ENCODE assay signal across 8 cellular contexts in genomic region chr1:149075505-149076127, GRCh38. TPM values are rescaled to one million over a fixed set of nuclear protein-coding genes. Genes with fewer than 3 reads are reported as not detected.
A peak's percentile ranks its signal among the peaks of the same experiment; 100 is the strongest.
DNase-seq lines count a peak whose midpoint lies in the region; ATAC-seq and TF ChIP-seq lines count a peak whose summit lies in the region.
"Not testable (repeated sequence)": the region's sequence is repeated elsewhere in the genome, so short reads cannot be mapped to it uniquely, and the experiment has no call there.

No MANE protein-coding gene starts in this region.

- H3K4me3 Mint-ChIP-seq in CD4-positive, alpha-beta T cell; endodermal cell; nephron progenitor cell; type B pancreatic cell: not testable (repeated sequence)

- H3K9me3 Mint-ChIP-seq in CD4-positive, alpha-beta T cell; endodermal cell; nephron progenitor cell; type B pancreatic cell: not testable (repeated sequence)

- not testable (repeated sequence) for H3K9me3 ChIP-seq in CD4-positive, alpha-beta T cell (ENCODE audit: control insufficient read depth, low read length); Panc1 (ENCODE audit: control insufficient read depth, insufficient read depth, low read depth, low read length); endodermal cell (ENCODE audit: control insufficient read depth, low read length)

- H3K4me2 ChIP-seq in KMS-11, result not testable (repeated sequence)

- H3K4me1 ChIP-seq in KMS-11 (ENCODE audit: low read depth, poor library complexity, severe bottlenecking); Panc1 (ENCODE audit: control insufficient read depth, insufficient read depth, low read length); endodermal cell (ENCODE audit: control insufficient read depth, insufficient read depth, low read length): not testable (repeated sequence)

- 60% methylated on average over 4 of the region's 9 CpGs; no CpG with 5 or more reads in 1 of the 2 experiments for WGBS in endodermal cell (ENCODE audit: insufficient coverage in 1 of 2, insufficient read length in 1 of 2), 2 experiments

- H3K9ac ChIP-seq in KMS-11; endodermal cell (ENCODE audit: extremely low read depth, low read length, poor library complexity, severe bottlenecking): not testable (repeated sequence)

- H4K20me1 ChIP-seq in KMS-11 (ENCODE audit: insufficient read depth), result not testable (repeated sequence)

- not testable (repeated sequence) for H3K27me3 ChIP-seq in CD4-positive, alpha-beta T cell (ENCODE audit: control insufficient read depth, insufficient read depth, low read length); KMS-11 (ENCODE audit: insufficient read depth, low read depth); Panc1 (ENCODE audit: control insufficient read depth, insufficient read depth, low read length); endodermal cell (ENCODE audit: control insufficient read depth, insufficient read depth, low read length, poor library complexity, severe bottlenecking)

- not testable (repeated sequence) for H3K4me1 Mint-ChIP-seq in CD4-positive, alpha-beta T cell (ENCODE audit: low read depth); endodermal cell; nephron progenitor cell; type B pancreatic cell (ENCODE audit: unreplicated experiment)

- CTCF ChIA-PET in CD4-positive, alpha-beta T cell (lab: Charles Lee); Panc1 (lab: Charles Lee): not testable (repeated sequence)

- H3K36me3 Mint-ChIP-seq in CD4-positive, alpha-beta T cell (ENCODE audit: low read depth), result peaks cover 12% of the 10 kb centered on the region
- peaks cover 13% of the 10 kb centered on the region for H3K36me3 Mint-ChIP-seq in endodermal cell (ENCODE audit: low read depth)
- H3K36me3 Mint-ChIP-seq in nephron progenitor cell (ENCODE audit: low read depth); type B pancreatic cell: not testable (repeated sequence)

- not testable (repeated sequence) for H3K4me3 ChIP-seq in KMS-11 (IDR thresholded peaks at IDR 0.05; ENCODE audit: insufficient read depth, low read depth, low read length); Panc1 (ENCODE audit: low read depth in 2 of 2, low read length in 2 of 2); endodermal cell (ENCODE audit: low read length)

- not testable (repeated sequence) for H3K79me2 ChIP-seq in KMS-11 (ENCODE audit: insufficient read depth, low read depth)

- intact Hi-C loops in CD4-positive, alpha-beta T cell (cut with DNase I, micrococcal nuclease); Panc1 (cut with micrococcal nuclease; ENCODE audit: unreplicated experiment): not testable (repeated sequence)

- H2AFZ ChIP-seq in KMS-11 (ENCODE audit: low read depth), result not testable (repeated sequence)

- not testable (repeated sequence) for DNase-seq in CD4-positive, alpha-beta T cell; Panc1 (ENCODE audit: low read depth, low spot score); endodermal cell; nephron progenitor cell; type B pancreatic cell (ENCODE audit: extremely low spot score, unreplicated experiment)

- not testable (repeated sequence) for H3K27ac Mint-ChIP-seq in CD4-positive, alpha-beta T cell; endodermal cell; nephron progenitor cell; type B pancreatic cell

- in situ Hi-C loops in Panc1 (cut with HindIII; ENCODE audit: low pct_unique_long_range_greater_than_20kb, low sequenced_read_pairs), result not testable (repeated sequence)

- not testable (repeated sequence) for ATAC-seq in CD4-positive, alpha-beta T cell (ENCODE audit: poor library complexity); Panc1

- H3K27ac ChIP-seq in 22Rv1; CD4-positive, alpha-beta T cell (ENCODE audit: low read depth, low read length); KMS-11; Panc1 (ENCODE audit: low read length); VCaP; endodermal cell (ENCODE audit: low read depth, low read length): not testable (repeated sequence)

- not testable (repeated sequence) for BruUV-seq in Panc1 (replicated peaks; lab: Mats Ljungman, UMichigan)

- TF ChIP-seq CTCF in 22Rv1 (IDR thresholded peaks at IDR 0.05) (peak; percentile 62), KMS-11 (conservative IDR thresholded peaks at IDR 0.05; ENCODE audit: low read depth, low read length) (peak; percentile 36; the same call in 1 of the 2 replicates), Panc1 (IDR thresholded peaks at IDR 0.05) (peak; percentile 70), VCaP (conservative IDR thresholded peaks at IDR 0.05) (peak; percentile 22; the same call in 1 of the 2 replicates), endodermal cell (conservative IDR thresholded peaks at IDR 0.05) (peak; percentile 51), nephron progenitor cell (IDR thresholded peaks at IDR 0.05) (peak; percentile 12), type B pancreatic cell (conservative IDR thresholded peaks at IDR 0.05) (peak; percentile 43)
- peak; percentile 19 for TF ChIP-seq CTCF in CD4-positive, alpha-beta T cell (IDR thresholded peaks at IDR 0.05)

- H3K36me3 ChIP-seq in KMS-11 (ENCODE audit: insufficient read depth); Panc1 (ENCODE audit: control insufficient read depth, insufficient read depth, low read length); endodermal cell (ENCODE audit: control insufficient read depth, insufficient read depth, low read length): not testable (repeated sequence)

- H3K27me3 Mint-ChIP-seq in CD4-positive, alpha-beta T cell; endodermal cell (ENCODE audit: insufficient read depth); nephron progenitor cell (ENCODE audit: low read depth, poor library complexity); type B pancreatic cell: not testable (repeated sequence)

- POLR2A ChIA-PET in CD4-positive, alpha-beta T cell (lab: Charles Lee); Panc1 (lab: Charles Lee): not testable (repeated sequence)

RNA-seq across cellular contexts. Expression of gene NBPF9, which starts 27.7 kb away (rescaled TPM):
- 10 to 100 TPM; 36.4 to 37.4 TPM for total RNA-seq in CD4-positive, alpha-beta T cell
- total RNA-seq in Panc1 (2021; ENCODE audit: unreplicated experiment) (30.3 TPM), endodermal cell (10 to 100 TPM; 31.2 to 38.1 TPM), type B pancreatic cell (ENCODE audit: low replicate concordance) (10.5 and 38.8 TPM in 2 replicates)
- 21.0 TPM for polyA plus RNA-seq in Panc1 (2012; ENCODE audit: insufficient read length)
- 25.4 TPM for polyA plus RNA-seq in endodermal cell (2013, experiment 1 of 2)
- polyA plus RNA-seq in endodermal cell (2013, experiment 2 of 2), result 24.4 TPM

Comparison
In these comparisons a context has a peak if more than half of its experiments do, and no peak if none do; other contexts are left out.
1. CTCF ChIP-seq: peak in every context shown above with its lines; median percentile 70 in Panc1; 62 in 22Rv1; 51 in endodermal cell; 43 in type B pancreatic cell; 36 in KMS-11; 22 in VCaP; 19 in CD4-positive, alpha-beta T cell; 12 in nephron progenitor cell.